In genomic region chr1:12064073-12064969, GRCh38 we compare ENCODE assay signal across 2 cellular contexts.
A peak's percentile ranks its signal among the peaks of the same experiment; 100 is the strongest.
TF ChIP-seq lines count a peak whose summit lies in the region.

No MANE protein-coding gene starts in this region.

TF ChIP-seq in HEK293, 187 proteins besides CTCF, POLR2A, EP300 and RAD21:
- TF ChIP-seq ZNF335 (tag by site-specific recombination; conservative IDR thresholded peaks at IDR 0.05) (peak; percentile 57), ZNF140 (tag by site-specific recombination; IDR thresholded peaks at IDR 0.05) (no peak)

TF ChIP-seq in HepG2, 621 proteins besides CTCF, POLR2A, EP300 and RAD21:
- TF ChIP-seq FOXK2 (IDR thresholded peaks at IDR 0.05) (no peak), BATF2 (CRISPR knock-in tag; IDR thresholded peaks at IDR 0.05) (no peak), SRY (CRISPR knock-in tag; IDR thresholded peaks at IDR 0.05) (no peak), ARNTL (CRISPR knock-in tag; IDR thresholded peaks at IDR 0.05) (no peak), XRCC5 (optimal IDR thresholded peaks at IDR 0.05; ENCODE audit: low read length) (no peak), TAF1 (CRISPR knock-in tag; IDR thresholded peaks at IDR 0.05) (no peak), RXRB (CRISPR knock-in tag; IDR thresholded peaks at IDR 0.05; ENCODE audit: borderline replicate concordance) (no peak), MYNN (CRISPR knock-in tag; IDR thresholded peaks at IDR 0.05; ENCODE audit: low read depth) (no peak), MIER3 (CRISPR knock-in tag; IDR thresholded peaks at IDR 0.05; ENCODE audit: borderline replicate concordance) (no peak), ZSCAN31 (CRISPR knock-in tag; IDR thresholded peaks at IDR 0.05; ENCODE audit: low read depth) (no peak), HNF4A (CRISPR knock-in tag; IDR thresholded peaks at IDR 0.05) (no peak), ZBTB43 (CRISPR knock-in tag; conservative IDR thresholded peaks at IDR 0.05) (no peak), ZNF788 (CRISPR knock-in tag; IDR thresholded peaks at IDR 0.05; ENCODE audit: borderline replicate concordance) (no peak), NR2F2 (IDR thresholded peaks at IDR 0.05; ENCODE audit: borderline replicate concordance, low read depth) (no peak), USF2 (IDR thresholded peaks at IDR 0.05; ENCODE audit: low read depth, low read length) (no peak), USF2 (CRISPR knock-in tag; IDR thresholded peaks at IDR 0.05; ENCODE audit: borderline replicate concordance) (no peak), HES4 (CRISPR knock-in tag; IDR thresholded peaks at IDR 0.05; ENCODE audit: borderline replicate concordance) (no peak), ZNF724P (CRISPR knock-in tag; IDR thresholded peaks at IDR 0.05; ENCODE audit: borderline replicate concordance) (no peak)
